In genomic region chr13:34849406-34849805, GRCh38 we compare ENCODE assay signal across 5 cellular contexts.
"Had no signal": no experiment of that assay in that cellular context is flagged by ENCODE, and none has a peak within 500 bp of the region (broad histone marks: within the 10 kb centered on the region; RNA-seq: fewer than 3 reads in every experiment).

No MANE protein-coding gene starts in this region.

- DNase-seq: GM23248, GOT3, H7, HFFc6, KBM-7 had no signal
